ENCODE assay signal across 1 cellular context in genomic region chr18:57050314-57050949, GRCh38.
TF ChIP-seq lines count a peak whose summit lies in the region.

No MANE protein-coding gene starts in this region.

TF ChIP-seq in K562, 482 proteins besides CTCF, POLR2A, EP300 and RAD21 (continued from another document):
- TF ChIP-seq HNRNPLL (IDR thresholded peaks at IDR 0.05; ENCODE audit: low read depth, low read length, poor library complexity, severe bottlenecking) = no peak
- no peak for TF ChIP-seq GTF2A2 (tag; IDR thresholded peaks at IDR 0.05)
- TF ChIP-seq POLR3G (IDR thresholded peaks at IDR 0.05; ENCODE audit: extremely low read depth, insufficient read length, insufficient replicate concordance) = no peak
